ENCODE assay signal across 8 cellular contexts in the genomic region with DNA sequence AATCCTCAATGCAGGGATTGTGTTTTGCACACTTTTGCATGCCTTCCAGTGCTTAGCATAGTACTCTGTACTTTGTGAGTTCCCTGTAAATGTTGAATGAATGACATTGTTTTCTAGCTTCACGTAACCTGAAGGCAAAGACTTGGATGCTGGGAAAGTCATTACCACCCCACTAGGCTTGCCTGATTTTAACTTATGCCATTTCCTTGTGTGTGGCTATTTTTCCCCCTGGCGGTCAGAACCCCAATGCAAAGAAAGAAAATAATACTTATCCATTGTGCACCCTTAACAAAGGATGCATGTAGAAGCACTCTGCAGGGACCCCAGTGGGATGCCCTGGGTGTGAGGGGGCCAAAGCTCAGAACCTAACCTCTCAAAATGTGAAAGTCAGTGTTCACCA. TPM values are rescaled to one million over a fixed set of nuclear protein-coding genes. Genes with fewer than 3 reads are reported as not detected.
DNase-seq lines count a peak whose midpoint lies in the region; ATAC-seq and TF ChIP-seq lines count a peak whose summit lies in the region.

No MANE protein-coding gene starts in this region.

- H3K36me3 ChIP-seq in Loucy (ENCODE audit: insufficient read depth, low read length) = no peaks in the 10 kb centered on the region

- no peaks in the 10 kb centered on the region for H3K9me2 ChIP-seq in Loucy (replicated peaks; ENCODE audit: low read depth, low read length)

- no peaks in the 10 kb centered on the region for H3K9me3 ChIP-seq in Loucy (ENCODE audit: insufficient read depth, low read depth, low read length)

- DNase-seq in Daoy (ENCODE audit: low read depth) (peak; percentile 38), naive B cell (no peak), NCI-H345 treated with DMSO at 0.1 percent for 48 hours (lab: John Stamatoyannopoulos, UW; ENCODE audit: unreplicated experiment) (no peak), NOMO-1 treated with DMSO at 0.1 percent for 48 hours (lab: John Stamatoyannopoulos, UW; ENCODE audit: unreplicated experiment) (no peak)

- no peaks in the 10 kb centered on the region for H4K20me1 ChIP-seq in Loucy (ENCODE audit: insufficient read depth, low read length, poor library complexity, severe bottlenecking)

- H3K27me3 Mint-ChIP-seq in brain (peaks cover 5% of the 10 kb centered on the region), naive B cell (peaks cover 36 to 45% (median 42%) of the 10 kb centered on the region in 3 donors)

- H3K27ac Mint-ChIP-seq in brain (peak overlapping the region; percentile 78 to 97 (median 91)), naive B cell (no peak overlapping the region)

- H3K4me2 ChIP-seq in Loucy (ENCODE audit: low read depth, low read length, poor library complexity, severe bottlenecking) = peak overlapping the region; percentile 84

- H3K4me1 Mint-ChIP-seq in brain = peaks cover 57% of the 10 kb centered on the region
- peaks cover 8 to 18% (median 12%) of the 10 kb centered on the region in 3 donors for H3K4me1 Mint-ChIP-seq in naive B cell

- TF ChIP-seq CTCF in Loucy (conservative IDR thresholded peaks at IDR 0.05; ENCODE audit: low read length) (peak; percentile 61), brain (conservative IDR thresholded peaks at IDR 0.05) (no peak)

- H3K4me3 ChIP-seq in Loucy (ENCODE audit: low read length, poor library complexity, severe bottlenecking) = peak overlapping the region; percentile 76

- no peak for ATAC-seq in naive B cell (ENCODE audit: low read depth in 2 of 2)
- no peak for ATAC-seq in GM18858 (IDR thresholded peaks at IDR 0.05; ENCODE audit: unreplicated experiment)
- no peak for ATAC-seq in GM18517 (IDR thresholded peaks at IDR 0.05; ENCODE audit: unreplicated experiment)

- H3K9me3 Mint-ChIP-seq in brain (no peaks in the 10 kb centered on the region), naive B cell (no peaks in the 10 kb centered on the region)

- H2AFZ ChIP-seq in Loucy (ENCODE audit: low read length) = peak overlapping the region; percentile 92; the same call in 1 of the 2 replicates

- H3K4me1 ChIP-seq in Loucy (ENCODE audit: insufficient read depth, low read length, poor library complexity, severe bottlenecking) = peaks cover 17% of the 10 kb centered on the region

- H3K36me3 Mint-ChIP-seq in brain (no peaks in the 10 kb centered on the region), naive B cell (no peaks in the 10 kb centered on the region)

- H3K9ac ChIP-seq in Loucy (ENCODE audit: low read depth, low read length, poor library complexity, severe bottlenecking) = peak overlapping the region; percentile 76

- peak overlapping the region; percentile 84 to 91 (median 87) for H3K4me3 Mint-ChIP-seq in brain
- H3K4me3 Mint-ChIP-seq in naive B cell = peak overlapping the region in 7 of 8 donors; percentile 6 to 84 (median 80)

- peaks cover 8% of the 10 kb centered on the region; the same call in 1 of the 2 replicates for H3F3A ChIP-seq in Loucy (ENCODE audit: low read depth)

- H3K27me3 ChIP-seq in Loucy (ENCODE audit: insufficient read depth, low read length, poor library complexity, severe bottlenecking) = no peaks in the 10 kb centered on the region

- H3K79me2 ChIP-seq in Loucy (ENCODE audit: insufficient read depth, low read length) = no peaks in the 10 kb centered on the region

RNA-seq across cellular contexts. Expression of a gene that starts 1.2 kb away (rescaled TPM):
- total RNA-seq in Daoy (2014; rRNA removed; shearing (Covaris generic)) = 0.69 and 1.5 TPM in 2 replicates
- 3.6 TPM for polyA plus RNA-seq in brain (ENCODE audit: insufficient read depth, low read depth, low replicate concordance)
- not detected for polyA plus RNA-seq in naive B cell (ENCODE audit: low read depth in 6 of 6)

Comparison
In these comparisons a context has a peak if more than half of its experiments do, and no peak if none do; other contexts are left out.
1. H3K27ac Mint-ChIP-seq: peak in brain (5 of 5); none in naive B cell (0 of 6).